ENCODE assay signal across 17 cellular contexts in genomic region chr10:129741978-129742741, GRCh38.
"Had no signal": no experiment of that assay in that cellular context is flagged by ENCODE, and none has a peak within 500 bp of the region (broad histone marks: within the 10 kb centered on the region; RNA-seq: fewer than 3 reads in every experiment).

No MANE protein-coding gene starts in this region.

- DNase-seq: activated CD4-positive, alpha-beta T cell treated with anti-CD3 and anti-CD28 coated beads, Interleukin-2, amount 50 U/mL, for 4 hours; brain microvascular endothelial cell; cerebellar nuclear complex; hypothalamus; left cardiac atrium; mammary epithelial cell; SHP77 treated with DMSO at 0.1 percent for 48 hours; stimulated activated CD4-positive, alpha-beta T cell treated with anti-CD3 and anti-CD28 coated beads, Interleukin-4, amount 100 ng/mL, for 4 hours; T-helper 17 cell had no signal

- H3K36me3 ChIP-seq: brain microvascular endothelial cell, tibial artery had no signal

- H3K4me3 ChIP-seq: dorsolateral prefrontal cortex, mucosa of descending colon, tibial artery had no signal

- H3K27ac ChIP-seq: brain microvascular endothelial cell, dorsolateral prefrontal cortex, tibial artery had no signal

- H3K4me1 Mint-ChIP-seq: activated T-helper 17 cell treated with anti-CD3 and anti-CD28 coated beads, Interleukin-2, amount 50 U/mL, for 72 hours; nephron; T-helper 17 cell had no signal

- H3K27me3 ChIP-seq: brain microvascular endothelial cell, dorsolateral prefrontal cortex, tibial artery had no signal

- H3K27ac Mint-ChIP-seq: activated naive CD4-positive, alpha-beta T cell treated with anti-CD3 and anti-CD28 coated beads, Interleukin-2, amount 50 U/mL, for 72 hours; activated T-helper 17 cell treated with anti-CD3 and anti-CD28 coated beads, Interleukin-2, amount 50 U/mL, for 72 hours; nephron; T-helper 17 cell had no signal

- H3K9me3 ChIP-seq: mucosa of descending colon had no signal

- H3K27me3 Mint-ChIP-seq: activated T-helper 17 cell treated with anti-CD3 and anti-CD28 coated beads, Interleukin-2, amount 50 U/mL, for 72 hours; T-helper 17 cell had no signal

- ATAC-seq: activated CD4-positive, CD25-positive, alpha-beta regulatory T cell treated with anti-CD3 and anti-CD28 coated beads, Interleukin-2, amount 50 U/mL, for 24 hours; activated naive CD4-positive, alpha-beta T cell treated with anti-CD3 and anti-CD28 coated beads, Interleukin-2, amount 50 U/mL, for 72 hours; activated T-helper 17 cell treated with anti-CD3 and anti-CD28 coated beads, Interleukin-2, amount 50 U/mL, for 72 hours; esophagus mucosa; left cardiac atrium; mucosa of descending colon; T-helper 17 cell had no signal

- H3K4me3 Mint-ChIP-seq: activated T-helper 17 cell treated with anti-CD3 and anti-CD28 coated beads, Interleukin-2, amount 50 U/mL, for 72 hours; nephron; T-helper 17 cell had no signal
